Comparison of ENCODE assay signal across 8 cellular contexts in the genomic region with DNA sequence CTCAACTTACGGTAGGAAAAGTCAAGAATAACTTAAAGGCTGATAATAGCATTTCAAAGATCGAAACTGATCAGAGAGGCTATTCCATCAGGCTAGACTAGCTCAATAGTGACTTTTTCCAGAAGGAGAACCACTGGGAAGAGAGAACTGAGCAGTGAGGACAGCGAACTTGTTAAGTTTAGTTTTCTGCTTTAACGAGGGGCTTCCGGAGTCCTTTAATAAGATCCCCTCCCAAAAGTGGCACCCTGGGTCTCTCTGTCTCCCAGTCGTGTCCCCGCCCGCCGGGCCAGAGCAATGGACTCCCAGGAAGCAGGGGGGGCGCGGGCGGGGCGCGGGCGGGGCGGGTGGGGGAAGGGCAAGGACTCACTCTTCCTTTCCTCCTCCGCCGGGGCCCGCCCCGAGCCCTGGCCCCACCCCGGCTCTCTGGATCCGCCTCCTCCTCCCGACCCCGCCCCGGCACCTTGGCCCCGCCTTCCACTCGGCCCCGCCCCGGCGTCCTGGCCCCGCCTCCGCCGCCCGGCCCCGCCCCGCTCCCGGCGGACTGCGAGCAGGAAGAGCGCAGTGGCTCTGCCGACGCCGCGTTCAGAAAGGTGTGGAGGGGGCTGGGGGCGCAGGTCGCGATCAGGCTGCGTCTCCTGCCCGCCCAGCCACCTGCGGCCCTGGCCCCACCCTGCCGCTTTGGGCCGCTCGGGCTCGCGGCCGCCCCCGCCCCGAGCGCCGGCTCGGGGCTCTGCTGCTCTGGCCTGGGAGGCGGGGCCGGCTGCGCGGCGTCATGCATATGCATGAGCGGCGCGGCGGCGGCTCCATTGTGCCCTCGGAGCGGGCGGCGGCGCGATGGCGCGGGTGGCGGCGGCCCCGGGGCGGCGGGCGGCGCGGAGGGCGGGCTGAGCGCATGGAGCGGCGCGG. TPM values are rescaled to one million over a fixed set of nuclear protein-coding genes. Genes with fewer than 3 reads are reported as not detected.
DNase-seq lines count a peak whose midpoint lies in the region; ATAC-seq and TF ChIP-seq lines count a peak whose summit lies in the region.

A gene with protein sequence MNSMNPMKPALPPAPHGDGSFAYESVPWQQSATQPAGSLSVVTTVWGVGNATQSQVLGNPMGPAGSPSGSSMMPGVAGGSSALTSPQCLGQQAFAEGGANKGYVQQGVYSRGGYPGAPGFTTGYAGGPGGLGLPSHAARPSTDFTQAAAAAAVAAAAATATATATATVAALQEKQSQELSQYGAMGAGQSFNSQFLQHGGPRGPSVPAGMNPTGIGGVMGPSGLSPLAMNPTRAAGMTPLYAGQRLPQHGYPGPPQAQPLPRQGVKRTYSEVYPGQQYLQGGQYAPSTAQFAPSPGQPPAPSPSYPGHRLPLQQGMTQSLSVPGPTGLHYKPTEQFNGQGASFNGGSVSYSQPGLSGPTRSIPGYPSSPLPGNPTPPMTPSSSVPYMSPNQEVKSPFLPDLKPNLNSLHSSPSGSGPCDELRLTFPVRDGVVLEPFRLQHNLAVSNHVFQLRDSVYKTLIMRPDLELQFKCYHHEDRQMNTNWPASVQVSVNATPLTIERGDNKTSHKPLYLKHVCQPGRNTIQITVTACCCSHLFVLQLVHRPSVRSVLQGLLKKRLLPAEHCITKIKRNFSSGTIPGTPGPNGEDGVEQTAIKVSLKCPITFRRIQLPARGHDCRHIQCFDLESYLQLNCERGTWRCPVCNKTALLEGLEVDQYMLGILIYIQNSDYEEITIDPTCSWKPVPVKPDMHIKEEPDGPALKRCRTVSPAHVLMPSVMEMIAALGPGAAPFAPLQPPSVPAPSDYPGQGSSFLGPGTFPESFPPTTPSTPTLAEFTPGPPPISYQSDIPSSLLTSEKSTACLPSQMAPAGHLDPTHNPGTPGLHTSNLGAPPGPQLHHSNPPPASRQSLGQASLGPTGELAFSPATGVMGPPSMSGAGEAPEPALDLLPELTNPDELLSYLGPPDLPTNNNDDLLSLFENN (plus strand): TSS at position 806 of the 906 bp plus-strand sequence. CDS start 7,403 bp downstream, outside the sequence.

- H3K36me3 ChIP-seq in Loucy (ENCODE audit: insufficient read depth, low read length) (no peaks in the 10 kb centered on the region), RWPE2 (ENCODE audit: low read depth) (peaks cover 29% of the 10 kb centered on the region)

- H3K9me2 ChIP-seq in Loucy (replicated peaks; ENCODE audit: low read depth, low read length): no peaks in the 10 kb centered on the region

- TF ChIP-seq CTCF in Loucy (conservative IDR thresholded peaks at IDR 0.05; ENCODE audit: low read length) (no peak), RWPE2 (IDR thresholded peaks at IDR 0.05; ENCODE audit: poor library complexity, severe bottlenecking) (no peak), natural killer cell (IDR thresholded peaks at IDR 0.05) (no peak)

- H3K4me1 Mint-ChIP-seq in natural killer cell: peaks cover 37 to 48% of the 10 kb centered on the region in 2 donors

- peak within 1 kb of the TSS; percentile 86 for H3K4me2 ChIP-seq in Loucy (ENCODE audit: low read depth, low read length, poor library complexity, severe bottlenecking)

- no peaks in the 10 kb centered on the region for H3K27me3 Mint-ChIP-seq in natural killer cell (ENCODE audit: low read depth in 2 of 2)

- peak within 1 kb of the TSS; percentile 97 for H2AFZ ChIP-seq in Loucy (ENCODE audit: low read length)

- H3K79me2 ChIP-seq in Loucy (ENCODE audit: insufficient read depth, low read length): peaks cover 43% of the 10 kb centered on the region

- peak within 1 kb of the TSS; percentile 85 to 96 for H3K27ac Mint-ChIP-seq in natural killer cell

- H3K4me1 ChIP-seq in Loucy (ENCODE audit: insufficient read depth, low read length, poor library complexity, severe bottlenecking) (peaks cover 26% of the 10 kb centered on the region), RWPE2 (ENCODE audit: insufficient read depth, poor library complexity, severe bottlenecking) (peaks cover 16% of the 10 kb centered on the region)

- H3K9ac ChIP-seq in Loucy (ENCODE audit: low read depth, low read length, poor library complexity, severe bottlenecking): peak within 1 kb of the TSS; percentile 77

- no peaks in the 10 kb centered on the region for H3K36me3 Mint-ChIP-seq in natural killer cell

- peak within 1 kb of the TSS; percentile 51 for H3K27ac ChIP-seq in RWPE2 (ENCODE audit: poor library complexity, severe bottlenecking)

- no peaks in the 10 kb centered on the region for H3K9me3 Mint-ChIP-seq in natural killer cell

- intact Hi-C loops in natural killer cell (cut with micrococcal nuclease): loop anchor here (1.0 to 10.0 kb wide), 4 partner anchors 49 to 166 kb away; a partner anchor contains a TSS

- H3K4me3 ChIP-seq in Loucy (ENCODE audit: low read length, poor library complexity, severe bottlenecking): peak within 1 kb of the TSS; percentile 81
- peak within 1 kb of the TSS; percentile 78 for H3K4me3 ChIP-seq in RWPE2 (ENCODE audit: severe bottlenecking)

- H3F3A ChIP-seq in Loucy (ENCODE audit: low read depth): no peaks in the 10 kb centered on the region

- peak; percentile 98 for DNase-seq in Daoy (ENCODE audit: low read depth)
- DNase-seq in GOT3 (lab: John Stamatoyannopoulos, UW): peak; percentile 87
- peak; percentile 94 for DNase-seq in RWPE2 (ENCODE audit: low spot score)
- DNase-seq in activated T-helper 9 cell treated with anti-CD3 and anti-CD28 coated beads, Interleukin-2, amount 50 U/mL, for 16 hours (ENCODE audit: low read depth): peak; percentile 85
- peak; percentile 77 for DNase-seq in fibroblast of peridontal ligament (ENCODE audit: extremely low read depth)
- DNase-seq in natural killer cell: peak; percentile 93
- DNase-seq in stimulated activated naive CD4-positive, alpha-beta T cell (lab: John Stamatoyannopoulos, UW): peak; percentile 86 to 98 (median 92)

- no peaks in the 10 kb centered on the region for H3K27me3 ChIP-seq in Loucy (ENCODE audit: insufficient read depth, low read length, poor library complexity, severe bottlenecking)
- no peaks in the 10 kb centered on the region for H3K27me3 ChIP-seq in RWPE2 (ENCODE audit: insufficient read depth, poor library complexity, severe bottlenecking)

- ATAC-seq in RWPE2 (ENCODE audit: low read depth) (peak; percentile 83), natural killer cell (peak; percentile 89 to 97 (median 93))

- H4K20me1 ChIP-seq in Loucy (ENCODE audit: insufficient read depth, low read length, poor library complexity, severe bottlenecking): peaks cover 24% of the 10 kb centered on the region

- H3K9me3 ChIP-seq in Loucy (ENCODE audit: insufficient read depth, low read depth, low read length) (no peaks in the 10 kb centered on the region), RWPE2 (ENCODE audit: severe bottlenecking) (no peaks in the 10 kb centered on the region)

- H3K4me3 Mint-ChIP-seq in natural killer cell: peak within 1 kb of the TSS; percentile 94

RNA-seq across cellular contexts. Expression of the gene that starts here (rescaled TPM):
- total RNA-seq in Daoy (2014; rRNA removed; shearing (Covaris generic)): 6.5 and 16.2 TPM in 2 replicates
- 100 to 1,000 TPM; 152 to 170 (median 167) TPM for total RNA-seq in natural killer cell

Comparison
In these comparisons a context has a peak if more than half of its experiments do, and no peak if none do; other contexts are left out.
1. Peak in every context shown above with its lines: DNase-seq, ATAC-seq, H3K4me3 ChIP-seq and H3K27ac ChIP-seq.